ENCODE assay signal across 12 cellular contexts in genomic region chr9:131674425-131675421, GRCh38.
A peak's percentile ranks its signal among the peaks of the same experiment; 100 is the strongest.
DNase-seq lines count a peak whose midpoint lies in the region; ATAC-seq and TF ChIP-seq lines count a peak whose summit lies in the region.
"Had no signal": no experiment of that assay in that cellular context is flagged by ENCODE, and none has a peak within 500 bp of the region (broad histone marks: within the 10 kb centered on the region; RNA-seq: fewer than 3 reads in every experiment).

No MANE protein-coding gene starts in this region.

- H3K4me3 Mint-ChIP-seq in nephron, result peak overlapping the region; percentile 44 to 64 (median 51)
- peak overlapping the region in 5 of 10 donors; percentile 27 to 84 (median 51) for H3K4me3 Mint-ChIP-seq in naive thymus-derived CD8-positive, alpha-beta T cell

- peak overlapping the region; percentile 76 to 84 (median 78) for H3K27ac Mint-ChIP-seq in nephron
- H3K27ac Mint-ChIP-seq in naive thymus-derived CD8-positive, alpha-beta T cell, result peak overlapping the region in 5 of 10 donors; percentile 55 to 98 (median 65)

- H3K27me3 Mint-ChIP-seq in nephron (ENCODE audit: low read depth), result peaks cover 4% of the 10 kb centered on the region
- H3K27me3 Mint-ChIP-seq in naive thymus-derived CD8-positive, alpha-beta T cell, result no peaks in the 10 kb centered on the region

- H3K4me1 Mint-ChIP-seq in nephron, result peaks cover 93% of the 10 kb centered on the region
- H3K4me1 Mint-ChIP-seq in naive thymus-derived CD8-positive, alpha-beta T cell, result peaks cover 51 to 98% (median 79%) of the 10 kb centered on the region in 4 donors

- peaks cover 34% of the 10 kb centered on the region for H3K4me1 ChIP-seq in foreskin keratinocyte

- no peaks in the 10 kb centered on the region for H3K27me3 ChIP-seq in foreskin keratinocyte

- POLR2A ChIA-PET in naive thymus-derived CD8-positive, alpha-beta T cell (lab: Charles Lee), result interaction anchor here (1.0 kb wide), 1 partner anchor 32 kb away, joined by 6 read pairs; no protein-coding TSS in a partner anchor

- ATAC-seq in left ventricle myocardium superior, result no peak
- ATAC-seq in Right ventricle myocardium inferior, result no peak
- no peak for ATAC-seq in foreskin keratinocyte
- ATAC-seq in naive thymus-derived CD8-positive, alpha-beta T cell, result no peak

- peak overlapping the region; percentile 54 for H3K27ac ChIP-seq in cingulate gyrus (ENCODE audit: low read depth, low read length)
- H3K27ac ChIP-seq in foreskin keratinocyte, result no peak overlapping the region
- H3K27ac ChIP-seq: SK-N-MC had no signal

- TF ChIP-seq CTCF in nephron (IDR thresholded peaks at IDR 0.05; ENCODE audit: unreplicated experiment in 3 of 3) (no peak), foreskin keratinocyte (conservative IDR thresholded peaks at IDR 0.05) (no peak)

- DNase-seq in left ventricle myocardium superior (peak; percentile 45), Right ventricle myocardium inferior (ENCODE audit: missing footprints) (no peak), foreskin keratinocyte (no peak), posterior vena cava (ENCODE audit: low spot score) (no peak)
- DNase-seq in effector CD4-positive, alpha-beta T cell, result no peak
- no peak for DNase-seq in naive thymus-derived CD8-positive, alpha-beta T cell
- DNase-seq: anterior cingulate cortex; NCI-H146; stimulated activated CD4-positive, alpha-beta T cell treated with anti-CD3 and anti-CD28 coated beads, Interleukin-1b, Interleukin-23, amount 100 ng/mL, for 48 hours had no signal

- no peaks in the 10 kb centered on the region for H3K9me3 Mint-ChIP-seq in nephron
- no peaks in the 10 kb centered on the region for H3K9me3 Mint-ChIP-seq in naive thymus-derived CD8-positive, alpha-beta T cell

- no peaks in the 10 kb centered on the region for H3K36me3 Mint-ChIP-seq in nephron (ENCODE audit: low read depth)
- H3K36me3 Mint-ChIP-seq in naive thymus-derived CD8-positive, alpha-beta T cell, result peaks cover 0 to 2% (median 0%) of the 10 kb centered on the region in 3 donors

- intact Hi-C loops in left ventricle myocardium superior (cut with micrococcal nuclease), result loop anchor here (10.0 kb wide), 1 partner anchor 60 kb away; no protein-coding TSS in a partner anchor
- intact Hi-C loops in Right ventricle myocardium inferior (cut with DNase I), result loop anchor here (5.0 kb wide), 2 partner anchors 33 to 67 kb away; no protein-coding TSS in a partner anchor
- intact Hi-C loops in posterior vena cava (cut with DNase I), result loop anchor here in 1 of 2 donors (10.0 kb wide), 1 partner anchor 60 kb away; no protein-coding TSS in a partner anchor
